In genomic region chr5:151773979-151774378, GRCh38 we compare ENCODE assay signal across 8 cellular contexts. TPM values are rescaled to one million over a fixed set of nuclear protein-coding genes. Genes with fewer than 3 reads are reported as not detected.
DNase-seq lines count a peak whose midpoint lies in the region; ATAC-seq, FAIRE-seq and TF ChIP-seq lines count a peak whose summit lies in the region.

No MANE protein-coding gene starts in this region.

- H3K4me1 ChIP-seq in astrocyte (ENCODE audit: insufficient read depth, low read length) = peaks cover 24% of the 10 kb centered on the region
- peaks cover 9 to 57% (median 33%) of the 10 kb centered on the region in 4 donors for H3K4me1 ChIP-seq in liver (ENCODE audit: control insufficient read depth in 4 of 4, insufficient read depth in 4 of 4, low read length in 3 of 4)
- H3K4me1 ChIP-seq in urinary bladder (ENCODE audit: insufficient read depth) = no peaks in the 10 kb centered on the region

- H3K27ac Mint-ChIP-seq in activated naive CD4-positive, alpha-beta T cell treated with anti-CD3 and anti-CD28 coated beads, Interleukin-2, amount 50 U/mL, for 24 hours = no peak overlapping the region
- H3K27ac Mint-ChIP-seq in astrocyte (ENCODE audit: unreplicated experiment) = no peak overlapping the region

- no peak for TF ChIP-seq RAD21 in liver (IDR thresholded peaks at IDR 0.05)

- no peak for ATAC-seq in GM19035 (IDR thresholded peaks at IDR 0.05; ENCODE audit: unreplicated experiment)
- no peak for ATAC-seq in HG03469 (IDR thresholded peaks at IDR 0.05; ENCODE audit: unreplicated experiment)

- peaks cover 68% of the 10 kb centered on the region for H4K20me1 ChIP-seq in astrocyte (ENCODE audit: insufficient read depth, low read length)

- H3K9ac ChIP-seq in astrocyte (ENCODE audit: low read length) = peak overlapping the region; percentile 93
- H3K9ac ChIP-seq in liver (ENCODE audit: low read depth in 1 of 2, low read length in 2 of 2) = peak overlapping the region in 1 of 2 donors; percentile 83

- peaks cover 62% of the 10 kb centered on the region for H3K4me1 Mint-ChIP-seq in activated naive CD4-positive, alpha-beta T cell treated with anti-CD3 and anti-CD28 coated beads, Interleukin-2, amount 50 U/mL, for 24 hours
- peaks cover 25% of the 10 kb centered on the region for H3K4me1 Mint-ChIP-seq in astrocyte (ENCODE audit: low read depth, unreplicated experiment)

- peaks cover 8% of the 10 kb centered on the region for H3K36me3 ChIP-seq in astrocyte (ENCODE audit: insufficient read depth, low read length)
- peaks cover 0 to 7% (median 0%) of the 10 kb centered on the region in 4 donors for H3K36me3 ChIP-seq in liver (ENCODE audit: control insufficient read depth in 4 of 4, insufficient read depth in 3 of 4, low read depth in 1 of 4, low read length in 3 of 4)
- no peaks in the 10 kb centered on the region for H3K36me3 ChIP-seq in urinary bladder (ENCODE audit: insufficient read depth)

- no peaks in the 10 kb centered on the region for H3K9me3 ChIP-seq in astrocyte (ENCODE audit: insufficient read depth, low read depth, low read length)
- H3K9me3 ChIP-seq in liver (ENCODE audit: control insufficient read depth in 4 of 4, low read length in 3 of 4) = no peaks in the 10 kb centered on the region

- no peaks in the 10 kb centered on the region for H3K27me3 Mint-ChIP-seq in activated naive CD4-positive, alpha-beta T cell treated with anti-CD3 and anti-CD28 coated beads, Interleukin-2, amount 50 U/mL, for 24 hours
- no peaks in the 10 kb centered on the region for H3K27me3 Mint-ChIP-seq in astrocyte (ENCODE audit: low read depth, unreplicated experiment)

- TF ChIP-seq CTCF in astrocyte (IDR thresholded peaks at IDR 0.05; ENCODE audit: insufficient read depth, low read depth, low read length) = no peak
- TF ChIP-seq CTCF in liver (IDR thresholded peaks at IDR 0.05; ENCODE audit: low read depth, low read length, missing input control) = no peak

- peaks cover 69% of the 10 kb centered on the region for H3K79me2 ChIP-seq in astrocyte (ENCODE audit: insufficient read depth, low read length)

- H3K9me3 Mint-ChIP-seq in activated naive CD4-positive, alpha-beta T cell treated with anti-CD3 and anti-CD28 coated beads, Interleukin-2, amount 50 U/mL, for 24 hours = no peaks in the 10 kb centered on the region
- no peaks in the 10 kb centered on the region for H3K9me3 Mint-ChIP-seq in astrocyte (ENCODE audit: unreplicated experiment)

- no peak for FAIRE-seq in astrocyte (lab: Jason Lieb, UNC)

- H3K4me2 ChIP-seq in astrocyte (ENCODE audit: low read length) = peak overlapping the region; percentile 91

- H3K27ac ChIP-seq in astrocyte (ENCODE audit: low read depth, low read length) (peak overlapping the region; percentile 6), liver (ENCODE audit: low read depth in 1 of 2, low read length in 2 of 2) (peak overlapping the region; percentile 2 to 96), urinary bladder (ENCODE audit: low read depth) (no peak overlapping the region)

- no peak overlapping the region for H2AFZ ChIP-seq in astrocyte (ENCODE audit: low read depth, low read length)

- H3K4me3 Mint-ChIP-seq in activated naive CD4-positive, alpha-beta T cell treated with anti-CD3 and anti-CD28 coated beads, Interleukin-2, amount 50 U/mL, for 24 hours = peak overlapping the region; percentile 94
- peak overlapping the region; percentile 93 for H3K4me3 Mint-ChIP-seq in astrocyte (ENCODE audit: unreplicated experiment)

- H3K27me3 ChIP-seq in astrocyte (ENCODE audit: insufficient read depth, low read length) (no peaks in the 10 kb centered on the region), liver (ENCODE audit: control insufficient read depth in 4 of 4, insufficient read depth in 4 of 4, low read length in 3 of 4) (no peaks in the 10 kb centered on the region)

- 1% methylated on average over 4 of the region's 4 CpGs for WGBS in liver
- 2% methylated on average over 4 of the region's 4 CpGs for WGBS in urinary bladder

- peak overlapping the region; percentile 97 for H3K4me3 ChIP-seq in astrocyte (ENCODE audit: insufficient read depth, low read depth, low read length)
- H3K4me3 ChIP-seq in liver (ENCODE audit: low read depth in 1 of 3, low read length in 3 of 3) = peak overlapping the region in 2 of 3 donors; percentile 94 to 97
- H3K4me3 ChIP-seq in urinary bladder (ENCODE audit: low read depth, low read length) = peak overlapping the region; percentile 24

- H3K36me3 Mint-ChIP-seq in activated naive CD4-positive, alpha-beta T cell treated with anti-CD3 and anti-CD28 coated beads, Interleukin-2, amount 50 U/mL, for 24 hours = peaks cover 26% of the 10 kb centered on the region
- peaks cover under 1% of the 10 kb centered on the region for H3K36me3 Mint-ChIP-seq in astrocyte (ENCODE audit: low read depth, unreplicated experiment)

- DNase-seq in activated naive CD4-positive, alpha-beta T cell treated with anti-CD3 and anti-CD28 coated beads, Interleukin-2, amount 50 U/mL, for 16 hours = no peak
- DNase-seq in astrocyte (ENCODE audit: low read depth) = peak; percentile 14
- DNase-seq in foreskin melanocyte = no peak

TF ChIP-seq in liver, 16 proteins besides CTCF, POLR2A, EP300 and RAD21:
- TF ChIP-seq SP1 (IDR thresholded peaks at IDR 0.05) (peak; percentile 31), HNF4A (conservative IDR thresholded peaks at IDR 0.05) (peak; percentile 52 to 58), FOXA1 (IDR thresholded peaks at IDR 0.05) (no peak)

RNA-seq across cellular contexts. Expression of gene G3BP1, which starts 2.2 kb away (rescaled TPM):
- 231 and 246 TPM in 2 replicates for total RNA-seq in astrocyte
- 100 to 1,000 TPM in 1 of 2 donors, 10 to 100 TPM in 1; 71.9 to 144 TPM for total RNA-seq in liver
- 10 to 100 TPM; 26.9 to 53.5 TPM for polyA plus RNA-seq in liver
- total RNA-seq in urinary bladder = 128 TPM
- 31.8 TPM for polyA plus RNA-seq in urinary bladder

RNA-seq across cellular contexts. Expression of gene ATOX1, which starts 15.5 kb away (rescaled TPM):
- total RNA-seq in astrocyte = 265 and 274 TPM in 2 replicates
- total RNA-seq in liver = 10 to 100 TPM; 25.9 to 49.0 TPM
- polyA plus RNA-seq in liver = 100 to 1,000 TPM; 142 to 307 TPM
- 30.8 TPM for total RNA-seq in urinary bladder
- polyA plus RNA-seq in urinary bladder = 121 TPM

Comparison
In these comparisons a context has a peak if more than half of its experiments do, and no peak if none do; other contexts are left out.
1. H3K4me3 ChIP-seq: peak in every context shown above with its lines; median percentile 97 in astrocyte; 96 in liver; 24 in urinary bladder.